In the genomic region with DNA sequence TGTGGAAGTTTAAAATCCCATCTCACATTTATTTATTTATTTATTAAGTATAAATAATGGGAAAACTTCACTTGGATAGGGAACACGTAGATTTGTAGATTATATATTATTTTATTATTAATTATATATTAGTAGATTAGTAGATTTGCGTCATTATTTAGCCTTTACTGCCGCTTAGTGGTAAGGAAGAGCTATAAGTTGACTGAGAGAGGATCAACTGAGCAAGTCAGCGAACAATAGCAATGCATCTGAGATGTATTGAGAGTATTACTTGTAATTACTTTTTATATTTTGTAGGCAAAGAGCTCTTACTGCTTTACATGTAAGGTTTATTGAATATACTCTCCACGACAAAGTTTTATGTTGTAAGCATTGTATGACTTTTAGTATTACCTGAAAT, we compare ENCODE assay signal across 8 cellular contexts.
DNase-seq lines count a peak whose midpoint lies in the region; FAIRE-seq lines count a peak whose summit lies in the region.

No MANE protein-coding gene starts in this region.

- no peaks in the 10 kb centered on the region for H3K36me3 Mint-ChIP-seq in activated CD4-positive, alpha-beta memory T cell treated with anti-CD3 and anti-CD28 coated beads, Interleukin-2, amount 10 ng/mL, durations not matched to agents 7 days and 5 days (ENCODE audit: low read depth)

- peak; percentile 82 for FAIRE-seq in islet of Langerhans (lab: Jason Lieb, UNC)

- no peaks in the 10 kb centered on the region for H3K27me3 Mint-ChIP-seq in activated CD4-positive, alpha-beta memory T cell treated with anti-CD3 and anti-CD28 coated beads, Interleukin-2, amount 10 ng/mL, durations not matched to agents 7 days and 5 days

- no peaks in the 10 kb centered on the region for H3K4me1 Mint-ChIP-seq in activated CD4-positive, alpha-beta memory T cell treated with anti-CD3 and anti-CD28 coated beads, Interleukin-2, amount 10 ng/mL, durations not matched to agents 7 days and 5 days

- POLR2A ChIA-PET in activated CD4-positive, alpha-beta memory T cell treated with anti-CD3 and anti-CD28 coated beads, Interleukin-2, amount 10 ng/mL, durations not matched to agents 7 days and 5 days (lab: Charles Lee) = no interaction called here

- H3K4me3 Mint-ChIP-seq in activated CD4-positive, alpha-beta memory T cell treated with anti-CD3 and anti-CD28 coated beads, Interleukin-2, amount 10 ng/mL, durations not matched to agents 7 days and 5 days = no peak overlapping the region

- DNase-seq in AG20443 (ENCODE audit: low spot score) = peak; percentile 25
- DNase-seq in HCEC 1CT = peak; percentile 49
- peak; percentile 37 for DNase-seq in SW480 (ENCODE audit: low spot score)
- no peak for DNase-seq in NCI-H128 (lab: John Stamatoyannopoulos, UW; ENCODE audit: unreplicated experiment)
- no peak for DNase-seq in stimulated activated CD4-positive, alpha-beta T cell treated with anti-CD3 and anti-CD28 coated beads, Interleukin-2, amount 100 ng/mL, for 24 hours
- DNase-seq in stimulated activated naive CD4-positive, alpha-beta T cell treated with Interleukin-2 at 50 U/mL for 16 hours (lab: John Stamatoyannopoulos, UW) = no peak
- DNase-seq in activated CD4-positive, alpha-beta memory T cell treated with anti-CD3 and anti-CD28 coated beads, Interleukin-2, amount 10 ng/mL, durations not matched to agents 7 days and 5 days = no peak

- no peak overlapping the region for H3K27ac Mint-ChIP-seq in activated CD4-positive, alpha-beta memory T cell treated with anti-CD3 and anti-CD28 coated beads, Interleukin-2, amount 10 ng/mL, durations not matched to agents 7 days and 5 days

- no peaks in the 10 kb centered on the region for H3K9me3 Mint-ChIP-seq in activated CD4-positive, alpha-beta memory T cell treated with anti-CD3 and anti-CD28 coated beads, Interleukin-2, amount 10 ng/mL, durations not matched to agents 7 days and 5 days

- CTCF ChIA-PET in activated CD4-positive, alpha-beta memory T cell treated with anti-CD3 and anti-CD28 coated beads, Interleukin-2, amount 10 ng/mL, durations not matched to agents 7 days and 5 days (lab: Charles Lee) = interaction anchor here (1.0 to 1.6 kb wide), 2 partner anchors 1237 to 1244 kb away, joined by 3 to 4 read pairs; no protein-coding TSS in a partner anchor

Comparison
In these comparisons a context has a peak if more than half of its experiments do, and no peak if none do; other contexts are left out.
1. DNase-seq: peak in AG20443 (single experiment), HCEC 1CT (single experiment) and SW480 (single experiment); none in NCI-H128 (single experiment), stimulated activated CD4-positive, alpha-beta T cell treated with anti-CD3 and anti-CD28 coated beads, Interleukin-2, amount 100 ng/mL, for 24 hours (0 of 2), stimulated activated naive CD4-positive, alpha-beta T cell treated with Interleukin-2 at 50 U/mL for 16 hours (single experiment) and activated CD4-positive, alpha-beta memory T cell treated with anti-CD3 and anti-CD28 coated beads, Interleukin-2, amount 10 ng/mL, durations not matched to agents 7 days and 5 days (single experiment).